In genomic region chr22:20203142-20204099, GRCh38 we compare ENCODE assay signal across 2 cellular contexts.
TF ChIP-seq lines count a peak whose summit lies in the region.

No MANE protein-coding gene starts in this region.

TF ChIP-seq in A549, 52 proteins besides CTCF, POLR2A, EP300 and RAD21:
- TF ChIP-seq HOXB5 (CRISPR knock-in tag; IDR thresholded peaks at IDR 0.05) = no peak
- no peak for TF ChIP-seq USF2 (IDR thresholded peaks at IDR 0.05)
- no peak for TF ChIP-seq KDM1A (IDR thresholded peaks at IDR 0.05; ENCODE audit: low read depth)
- no peak for TF ChIP-seq HDAC2 (IDR thresholded peaks at IDR 0.05)
- TF ChIP-seq TP53 (CRISPR knock-in tag; IDR thresholded peaks at IDR 0.05) = no peak
- TF ChIP-seq MAZ (IDR thresholded peaks at IDR 0.05; ENCODE audit: borderline replicate concordance, low read depth, low read length) = no peak
- no peak for TF ChIP-seq NR3C1 (IDR thresholded peaks at IDR 0.05)
- no peak for TF ChIP-seq JUNB (IDR thresholded peaks at IDR 0.05)
- TF ChIP-seq RARB (CRISPR knock-in tag; IDR thresholded peaks at IDR 0.05) = no peak
- no peak for TF ChIP-seq CBX2 (IDR thresholded peaks at IDR 0.05; ENCODE audit: borderline replicate concordance, low read depth)
- no peak for TF ChIP-seq EHMT2 (IDR thresholded peaks at IDR 0.05; ENCODE audit: low read depth)
- TF ChIP-seq ESRRA (IDR thresholded peaks at IDR 0.05; ENCODE audit: borderline replicate concordance, low read length) = no peak
- no peak for TF ChIP-seq CBX8 (IDR thresholded peaks at IDR 0.05)
- TF ChIP-seq CHD4 (IDR thresholded peaks at IDR 0.05; ENCODE audit: borderline replicate concordance) = no peak
- no peak for TF ChIP-seq ELK1 (IDR thresholded peaks at IDR 0.05; ENCODE audit: low read depth, low read length)
- no peak for TF ChIP-seq SREBF2 (IDR thresholded peaks at IDR 0.05)

TF ChIP-seq in HepG2, 621 proteins besides CTCF, POLR2A, EP300 and RAD21 (continues in another document):
- TF ChIP-seq CREB1 (IDR thresholded peaks at IDR 0.05) = peak; percentile 20; the same call in 1 of the 2 replicates
- TF ChIP-seq CREB1 (CRISPR knock-in tag; IDR thresholded peaks at IDR 0.05) = no peak
- 0 out of 2 replicates have a peak, but pooled peaks have one; percentile 26 for TF ChIP-seq FOXA3 (CRISPR knock-in tag; IDR thresholded peaks at IDR 0.05)
- TF ChIP-seq UBTF (CRISPR knock-in tag; IDR thresholded peaks at IDR 0.05) = peak; percentile 39; the same call in 1 of the 2 replicates
- 0 out of 2 replicates have a peak, but pooled peaks have one; percentile 41 for TF ChIP-seq ZNF784 (CRISPR knock-in tag; IDR thresholded peaks at IDR 0.05; ENCODE audit: borderline replicate concordance)
- TF ChIP-seq ZFP91 (CRISPR knock-in tag; IDR thresholded peaks at IDR 0.05; ENCODE audit: borderline replicate concordance) = peak; percentile 58; the same call in 1 of the 2 replicates
- no peak for TF ChIP-seq GABPA (IDR thresholded peaks at IDR 0.05; ENCODE audit: low read depth, low read length)
- TF ChIP-seq GABPA (CRISPR knock-in tag; IDR thresholded peaks at IDR 0.05; ENCODE audit: low read depth) = 0 out of 2 replicates have a peak, but pooled peaks have one; percentile 10
- 0 out of 2 replicates have a peak, but pooled peaks have one; percentile 49 for TF ChIP-seq JUNB (CRISPR knock-in tag; IDR thresholded peaks at IDR 0.05; ENCODE audit: borderline replicate concordance)
- TF ChIP-seq ARID4A (CRISPR knock-in tag; IDR thresholded peaks at IDR 0.05; ENCODE audit: borderline replicate concordance) = no peak
- peak; percentile 30; the same call in 1 of the 2 replicates for TF ChIP-seq HNF1B (CRISPR knock-in tag; IDR thresholded peaks at IDR 0.05)
- peak; percentile 16; the same call in 1 of the 2 replicates for TF ChIP-seq SALL1 (CRISPR knock-in tag; IDR thresholded peaks at IDR 0.05)
- TF ChIP-seq REL (CRISPR knock-in tag; conservative IDR thresholded peaks at IDR 0.05) = 0 out of 2 replicates have a peak, but pooled peaks have one; percentile 43
- TF ChIP-seq ZBTB20 (CRISPR knock-in tag; IDR thresholded peaks at IDR 0.05; ENCODE audit: borderline replicate concordance, low read depth) = no peak
- TF ChIP-seq SOX6 (IDR thresholded peaks at IDR 0.05) = no peak
- peak; percentile 17; the same call in 1 of the 2 replicates for TF ChIP-seq SOX6 (CRISPR knock-in tag; IDR thresholded peaks at IDR 0.05)
- TF ChIP-seq PPARG (CRISPR knock-in tag; conservative IDR thresholded peaks at IDR 0.05) = 0 out of 2 replicates have a peak, but pooled peaks have one; percentile 23
- 0 out of 2 replicates have a peak, but pooled peaks have one; percentile 22 for TF ChIP-seq ZGPAT (CRISPR knock-in tag; IDR thresholded peaks at IDR 0.05)
- TF ChIP-seq HNF1A (IDR thresholded peaks at IDR 0.05; ENCODE audit: low read depth) = peak; percentile 68; the same call in 1 of the 2 replicates
- TF ChIP-seq HNF1A (CRISPR knock-in tag; IDR thresholded peaks at IDR 0.05; ENCODE audit: borderline replicate concordance) = no peak; the same call in 1 of the 2 replicates
- TF ChIP-seq ZNF609 (CRISPR knock-in tag; IDR thresholded peaks at IDR 0.05; ENCODE audit: borderline replicate concordance) = peak; percentile 84
- peak; percentile 42; the same call in 1 of the 2 replicates for TF ChIP-seq TBX3 (IDR thresholded peaks at IDR 0.05; ENCODE audit: borderline replicate concordance)
- TF ChIP-seq ETV5 (CRISPR knock-in tag; IDR thresholded peaks at IDR 0.05; ENCODE audit: borderline replicate concordance) = peak; percentile 68; the same call in 1 of the 2 replicates
- peak; percentile 57; the same call in 1 of the 2 replicates for TF ChIP-seq NR2C2 (CRISPR knock-in tag; IDR thresholded peaks at IDR 0.05; ENCODE audit: borderline replicate concordance)
